26 cellular contexts compared by ENCODE assay signal in the genomic region with DNA sequence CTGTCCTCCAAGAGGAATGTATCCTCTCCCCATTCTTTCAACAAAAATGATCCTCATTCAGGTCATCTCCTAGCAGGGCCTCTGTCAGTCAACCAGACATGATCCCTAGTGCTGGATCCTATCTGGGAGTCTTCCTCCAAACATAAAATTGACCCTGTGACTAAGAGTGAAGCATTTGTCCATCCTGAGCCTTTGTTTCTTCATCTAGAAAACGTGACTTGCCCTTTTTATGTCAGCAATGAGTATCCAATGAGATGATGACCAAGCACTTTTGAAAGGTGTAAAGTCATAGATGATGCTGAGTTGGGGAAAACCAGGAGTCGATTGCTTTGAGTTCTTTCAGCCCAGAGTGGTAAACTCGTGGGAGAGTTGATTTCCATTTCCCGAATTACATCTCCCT.
"Had no signal": no experiment of that assay in that cellular context is flagged by ENCODE, and none has a peak within 500 bp of the region (broad histone marks: within the 10 kb centered on the region; RNA-seq: fewer than 3 reads in every experiment).

No MANE protein-coding gene starts in this region.

- H3K4me1 Mint-ChIP-seq: activated B cell treated with CpG ODN at 0.5 μM for 24 hours; activated CD4-positive, alpha-beta T cell treated with anti-CD3 and anti-CD28 coated beads, Interleukin-2, amount 10 ng/mL, durations not matched to agents 24 days and 14 days; activated CD8-positive, alpha-beta memory T cell treated with anti-CD3 and anti-CD28 coated beads, Interleukin-2, amount 10 ng/mL, durations not matched to agents 7 days and 5 days; activated naive CD8-positive, alpha-beta T cell treated with anti-CD3 and anti-CD28 coated beads, Interleukin-2, amount 50 U/mL, for 24 hours had no signal

- ATAC-seq: activated CD8-positive, alpha-beta memory T cell treated with anti-CD3 and anti-CD28 coated beads, Interleukin-2, amount 10 ng/mL, durations not matched to agents 7 days and 5 days; activated naive CD4-positive, alpha-beta T cell treated with anti-CD3 and anti-CD28 coated beads, Interleukin-2, amount 50 U/mL, for 72 hours; activated naive CD8-positive, alpha-beta T cell treated with anti-CD3 and anti-CD28 coated beads, Interleukin-2, amount 50 U/mL, for 24 hours; T-helper 17 cell had no signal

- H3K27ac ChIP-seq: brain microvascular endothelial cell, cardiac muscle cell had no signal

- H3K36me3 ChIP-seq: brain microvascular endothelial cell, cardiac muscle cell had no signal

- H3K4me3 ChIP-seq: cardiac muscle cell had no signal

- H3K36me3 Mint-ChIP-seq: activated CD8-positive, alpha-beta memory T cell treated with anti-CD3 and anti-CD28 coated beads, Interleukin-2, amount 10 ng/mL, durations not matched to agents 7 days and 5 days; activated naive CD4-positive, alpha-beta T cell treated with anti-CD3 and anti-CD28 coated beads, Interleukin-2, amount 50 U/mL, for 72 hours had no signal

- H3K9me3 Mint-ChIP-seq: activated B cell treated with CpG ODN at 0.5 μM for 24 hours; activated CD4-positive, alpha-beta T cell treated with anti-CD3 and anti-CD28 coated beads, Interleukin-2, amount 10 ng/mL, durations not matched to agents 24 days and 14 days; activated naive CD4-positive, alpha-beta T cell treated with anti-CD3 and anti-CD28 coated beads, Interleukin-2, amount 50 U/mL, for 72 hours; activated naive CD8-positive, alpha-beta T cell treated with anti-CD3 and anti-CD28 coated beads, Interleukin-2, amount 50 U/mL, for 24 hours; activated T-cell treated with anti-CD3 and anti-CD28 coated beads, Interleukin-2, amount 50 U/mL, for 24 hours; activated T-helper 1 cell treated with anti-CD3 and anti-CD28 coated beads, Interleukin-12 subunit alpha, Interleukin-12 subunit beta, Interleukin-2, Interleukin-4 antibody, amounts not matched to agents 30 ng/mL and 10 ng/mL and 1 ng/mL, durations not matched to agents 14 hours and 24 hours and 36 hours had no signal

- H3K27me3 Mint-ChIP-seq: activated T-cell treated with anti-CD3 and anti-CD28 coated beads, Interleukin-2, amount 50 U/mL, for 24 hours had no signal

- H3K4me3 Mint-ChIP-seq: activated B cell treated with CpG ODN at 0.5 μM for 24 hours; activated CD4-positive, alpha-beta T cell treated with anti-CD3 and anti-CD28 coated beads, Interleukin-2, amount 10 ng/mL, durations not matched to agents 24 days and 14 days; activated CD8-positive, alpha-beta memory T cell treated with anti-CD3 and anti-CD28 coated beads, Interleukin-2, amount 10 ng/mL, durations not matched to agents 7 days and 5 days; activated naive CD8-positive, alpha-beta T cell treated with anti-CD3 and anti-CD28 coated beads, Interleukin-2, amount 50 U/mL, for 24 hours; activated T-cell treated with anti-CD3 and anti-CD28 coated beads, Interleukin-2, amount 50 U/mL, for 24 hours; activated T-helper 1 cell treated with anti-CD3 and anti-CD28 coated beads, Interleukin-12 subunit alpha, Interleukin-12 subunit beta, Interleukin-2, Interleukin-4 antibody, amounts not matched to agents 30 ng/mL and 10 ng/mL and 1 ng/mL, durations not matched to agents 14 hours and 24 hours and 36 hours; T-helper 17 cell had no signal

- H3K27ac Mint-ChIP-seq: activated B cell treated with CpG ODN at 0.5 μM for 24 hours; activated CD4-positive, alpha-beta T cell treated with anti-CD3 and anti-CD28 coated beads, Interleukin-2, amount 10 ng/mL, durations not matched to agents 24 days and 14 days; activated CD8-positive, alpha-beta memory T cell treated with anti-CD3 and anti-CD28 coated beads, Interleukin-2, amount 10 ng/mL, durations not matched to agents 7 days and 5 days; activated naive CD4-positive, alpha-beta T cell treated with anti-CD3 and anti-CD28 coated beads, Interleukin-2, amount 50 U/mL, for 72 hours; activated naive CD8-positive, alpha-beta T cell treated with anti-CD3 and anti-CD28 coated beads, Interleukin-2, amount 50 U/mL, for 24 hours; activated T-cell treated with anti-CD3 and anti-CD28 coated beads, Interleukin-2, amount 50 U/mL, for 24 hours; activated T-helper 1 cell treated with anti-CD3 and anti-CD28 coated beads, Interleukin-12 subunit alpha, Interleukin-12 subunit beta, Interleukin-2, Interleukin-4 antibody, amounts not matched to agents 30 ng/mL and 10 ng/mL and 1 ng/mL, durations not matched to agents 14 hours and 24 hours and 36 hours; T-helper 17 cell had no signal

- DNase-seq: activated B cell treated with CpG ODN at 0.5 μM for 24 hours; activated CD4-positive, alpha-beta T cell treated with anti-CD3 and anti-CD28 coated beads for 1 hour; activated CD4-positive, alpha-beta T cell treated with anti-CD3 and anti-CD28 coated beads, Interleukin-2, amount 10 ng/mL, durations not matched to agents 24 days and 14 days; activated CD4-positive, alpha-beta T cell treated with anti-CD3 and anti-CD28 coated beads, Interleukin-2, amount 50 U/mL, for 48 hours; activated CD8-positive, alpha-beta memory T cell treated with anti-CD3 and anti-CD28 coated beads, Interleukin-2, amount 10 ng/mL, durations not matched to agents 7 days and 5 days; activated effector memory CD4-positive, alpha-beta T cell treated with anti-CD3 and anti-CD28 coated beads, Interleukin-2, amount 50 U/mL, for 16 hours; activated naive CD4-positive, alpha-beta T cell treated with Interleukin-2 at 50 U/mL for 16 hours; activated naive CD8-positive, alpha-beta T cell treated with anti-CD3 and anti-CD28 coated beads, Interleukin-2, amount 50 U/mL, for 24 hours; activated T-cell treated with anti-CD3 and anti-CD28 coated beads, Interleukin-2, amount 50 U/mL, for 24 hours; amniotic stem cell; brain microvascular endothelial cell; KG1; NCI-H1092; NCI-H1417; NCI-H1694; NCI-H2029 treated with DMSO at 0.1 percent for 48 hours; NCI-H345; NCI-H510A; NCI-H526 treated with DMSO at 0.1 percent for 48 hours; NCI-H82; SIG-M5; T-helper 17 cell; T-helper 9 cell had no signal

- H3K27me3 ChIP-seq: brain microvascular endothelial cell, cardiac muscle cell had no signal
